ENCODE assay signal across 1 cellular context in the genomic region with DNA sequence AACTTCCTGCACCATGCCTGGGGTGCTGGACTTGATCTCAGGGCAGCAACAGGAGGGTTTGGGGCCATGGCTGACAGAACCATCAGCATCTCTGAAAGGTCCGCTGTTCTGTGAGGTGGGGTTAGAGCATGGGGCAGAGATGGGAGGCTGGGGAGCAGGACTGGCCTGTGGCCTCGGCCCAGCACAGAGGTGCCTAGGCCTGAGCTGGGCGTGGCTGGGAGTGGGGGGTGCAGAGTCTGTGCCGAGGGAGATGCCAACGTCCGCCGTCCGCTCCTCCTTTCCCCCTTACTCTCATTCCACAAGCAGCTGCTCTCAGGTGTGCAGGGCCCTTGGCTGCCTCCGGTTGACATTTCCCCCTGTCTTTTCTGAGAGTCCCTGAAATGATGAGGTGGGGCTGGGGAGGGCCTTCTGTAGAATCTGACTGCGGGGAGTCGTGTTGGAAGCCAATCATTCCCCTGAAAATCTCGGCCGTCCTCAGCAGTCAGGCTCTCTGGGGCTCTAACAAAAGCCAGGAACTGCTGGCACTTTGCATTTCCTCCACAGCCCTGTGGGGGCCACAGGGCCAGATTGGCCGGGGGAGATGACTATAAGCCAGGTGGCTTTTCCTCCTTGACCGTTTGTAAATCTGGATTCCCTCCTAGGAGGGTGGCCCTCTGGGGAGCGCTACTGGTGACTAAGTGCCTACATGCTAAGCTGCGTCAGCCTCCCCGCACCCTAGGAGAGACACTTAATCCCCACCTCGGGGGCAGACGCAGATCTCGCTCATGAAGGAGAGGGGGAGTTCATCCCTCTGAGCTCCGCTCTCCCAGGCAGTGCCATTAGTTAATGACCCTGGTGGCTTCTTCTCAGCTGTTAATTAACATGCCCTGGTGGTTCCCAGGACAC.
TF ChIP-seq lines count a peak whose summit lies in the region.

No MANE protein-coding gene starts in this region.

TF ChIP-seq in HepG2, 621 proteins besides CTCF, POLR2A, EP300 and RAD21:
- TF ChIP-seq RXRA (CRISPR knock-in tag; IDR thresholded peaks at IDR 0.05) (no peak), AGO2 (optimal IDR thresholded peaks at IDR 0.05; ENCODE audit: low read depth, low read length) (peak; percentile 18)
